2 cellular contexts compared by ENCODE assay signal in the genomic region with DNA sequence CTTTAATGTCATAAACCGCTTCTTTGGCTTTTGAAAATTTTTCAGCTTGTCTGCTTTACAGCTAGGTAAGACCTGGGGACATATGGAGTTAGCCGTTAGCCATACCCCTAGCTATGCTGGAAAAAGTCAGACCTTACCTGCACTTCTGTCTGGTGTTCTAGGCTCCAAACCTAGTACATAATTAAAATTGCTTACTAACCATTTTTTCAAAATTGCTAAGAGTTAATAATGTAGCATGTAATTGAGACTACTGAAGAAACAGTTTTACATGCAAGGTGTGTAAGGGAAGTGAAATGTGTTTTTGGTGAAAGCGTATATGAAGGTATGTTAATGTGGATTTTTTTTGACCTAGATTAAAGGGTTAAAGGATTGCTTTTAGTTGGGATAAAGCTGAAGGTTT.
TF ChIP-seq lines count a peak whose summit lies in the region.

No MANE protein-coding gene starts in this region.

TF ChIP-seq in A549, 52 proteins besides CTCF, POLR2A, EP300 and RAD21 (continued from another document):
- TF ChIP-seq, protein P1, sequence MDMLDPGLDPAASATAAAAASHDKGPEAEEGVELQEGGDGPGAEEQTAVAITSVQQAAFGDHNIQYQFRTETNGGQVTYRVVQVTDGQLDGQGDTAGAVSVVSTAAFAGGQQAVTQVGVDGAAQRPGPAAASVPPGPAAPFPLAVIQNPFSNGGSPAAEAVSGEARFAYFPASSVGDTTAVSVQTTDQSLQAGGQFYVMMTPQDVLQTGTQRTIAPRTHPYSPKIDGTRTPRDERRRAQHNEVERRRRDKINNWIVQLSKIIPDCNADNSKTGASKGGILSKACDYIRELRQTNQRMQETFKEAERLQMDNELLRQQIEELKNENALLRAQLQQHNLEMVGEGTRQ (IDR thresholded peaks at IDR 0.05) = no peak
- TF ChIP-seq, protein P2, sequence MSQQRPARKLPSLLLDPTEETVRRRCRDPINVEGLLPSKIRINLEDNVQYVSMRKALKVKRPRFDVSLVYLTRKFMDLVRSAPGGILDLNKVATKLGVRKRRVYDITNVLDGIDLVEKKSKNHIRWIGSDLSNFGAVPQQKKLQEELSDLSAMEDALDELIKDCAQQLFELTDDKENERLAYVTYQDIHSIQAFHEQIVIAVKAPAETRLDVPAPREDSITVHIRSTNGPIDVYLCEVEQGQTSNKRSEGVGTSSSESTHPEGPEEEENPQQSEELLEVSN (IDR thresholded peaks at IDR 0.05; ENCODE audit: borderline replicate concordance, low read depth) = no peak

TF ChIP-seq in K562, 482 proteins besides CTCF, POLR2A, EP300 and RAD21 (continued from another document):
- no peak for TF ChIP-seq UBTF (IDR thresholded peaks at IDR 0.05; ENCODE audit: borderline replicate concordance in 1 of 2, low read depth in 2 of 2, low read length in 2 of 2)
- TF ChIP-seq, protein P3, sequence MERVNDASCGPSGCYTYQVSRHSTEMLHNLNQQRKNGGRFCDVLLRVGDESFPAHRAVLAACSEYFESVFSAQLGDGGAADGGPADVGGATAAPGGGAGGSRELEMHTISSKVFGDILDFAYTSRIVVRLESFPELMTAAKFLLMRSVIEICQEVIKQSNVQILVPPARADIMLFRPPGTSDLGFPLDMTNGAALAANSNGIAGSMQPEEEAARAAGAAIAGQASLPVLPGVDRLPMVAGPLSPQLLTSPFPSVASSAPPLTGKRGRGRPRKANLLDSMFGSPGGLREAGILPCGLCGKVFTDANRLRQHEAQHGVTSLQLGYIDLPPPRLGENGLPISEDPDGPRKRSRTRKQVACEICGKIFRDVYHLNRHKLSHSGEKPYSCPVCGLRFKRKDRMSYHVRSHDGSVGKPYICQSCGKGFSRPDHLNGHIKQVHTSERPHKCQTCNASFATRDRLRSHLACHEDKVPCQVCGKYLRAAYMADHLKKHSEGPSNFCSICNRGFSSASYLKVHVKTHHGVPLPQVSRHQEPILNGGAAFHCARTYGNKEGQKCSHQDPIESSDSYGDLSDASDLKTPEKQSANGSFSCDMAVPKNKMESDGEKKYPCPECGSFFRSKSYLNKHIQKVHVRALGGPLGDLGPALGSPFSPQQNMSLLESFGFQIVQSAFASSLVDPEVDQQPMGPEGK (CRISPR knock-in tag; IDR thresholded peaks at IDR 0.05; ENCODE audit: borderline replicate concordance) = no peak
- TF ChIP-seq, protein P4, sequence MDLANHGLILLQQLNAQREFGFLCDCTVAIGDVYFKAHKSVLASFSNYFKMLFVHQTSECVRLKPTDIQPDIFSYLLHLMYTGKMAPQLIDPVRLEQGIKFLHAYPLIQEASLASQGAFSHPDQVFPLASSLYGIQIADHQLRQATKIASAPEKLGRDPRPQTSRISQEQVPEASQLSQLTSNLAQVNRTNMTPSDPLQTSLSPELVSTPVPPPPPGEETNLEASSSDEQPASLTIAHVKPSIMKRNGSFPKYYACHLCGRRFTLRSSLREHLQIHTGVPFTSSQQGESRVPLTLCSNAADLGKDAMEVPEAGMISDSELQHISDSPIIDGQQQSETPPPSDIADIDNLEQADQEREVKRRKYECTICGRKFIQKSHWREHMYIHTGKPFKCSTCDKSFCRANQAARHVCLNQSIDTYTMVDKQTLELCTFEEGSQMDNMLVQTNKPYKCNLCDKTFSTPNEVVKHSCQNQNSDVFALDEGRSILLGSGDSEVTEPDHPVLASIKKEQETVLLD (IDR thresholded peaks at IDR 0.05) = no peak
- peak; percentile 58; the same call in 1 of the 2 replicates for TF ChIP-seq ZNF316 (IDR thresholded peaks at IDR 0.05)
